ENCODE assay signal across 11 cellular contexts in genomic region chr2:202109737-202110184, GRCh38. TPM values are rescaled to one million over a fixed set of nuclear protein-coding genes. Genes with fewer than 3 reads are reported as not detected.
DNase-seq lines count a peak whose midpoint lies in the region; ATAC-seq and TF ChIP-seq lines count a peak whose summit lies in the region.
"Had no signal": no experiment of that assay in that cellular context is flagged by ENCODE, and none has a peak within 500 bp of the region (broad histone marks: within the 10 kb centered on the region; RNA-seq: fewer than 3 reads in every experiment).

No MANE protein-coding gene starts in this region.

- intact Hi-C loops in ovary (cut with DNase I): loop anchor here in 1 of 4 donors (10.0 kb wide), 1 partner anchor 55 kb away; no protein-coding TSS in a partner anchor

- no peaks in the 10 kb centered on the region for H3K27me3 ChIP-seq in SJCRH30
- no peaks in the 10 kb centered on the region for H3K27me3 ChIP-seq in ovary

- no peak overlapping the region for H3K4me3 Mint-ChIP-seq in activated naive CD8-positive, alpha-beta T cell treated with anti-CD3 and anti-CD28 coated beads, Interleukin-2, amount 50 U/mL, for 24 hours
- H3K4me3 Mint-ChIP-seq: activated naive CD8-positive, alpha-beta T cell had no signal

- H3K4me1 ChIP-seq in SJCRH30: peaks cover 22% of the 10 kb centered on the region
- no peaks in the 10 kb centered on the region for H3K4me1 ChIP-seq in ovary (ENCODE audit: insufficient read depth)

- H3K4me1 Mint-ChIP-seq in activated naive CD8-positive, alpha-beta T cell treated with anti-CD3 and anti-CD28 coated beads, Interleukin-2, amount 50 U/mL, for 24 hours: no peaks in the 10 kb centered on the region

- H3K4me3 ChIP-seq in SJCRH30: no peak overlapping the region
- no peak overlapping the region for H3K4me3 ChIP-seq in fibroblast of villous mesenchyme (ENCODE audit: low read depth, low read length)
- H3K4me3 ChIP-seq in ovary: no peak overlapping the region

- TF ChIP-seq CTCF in fibroblast of villous mesenchyme (IDR thresholded peaks at IDR 0.05; ENCODE audit: insufficient read depth, low read depth, low read length) (no peak), ovary (IDR thresholded peaks at IDR 0.05) (no peak)

- H3K36me3 ChIP-seq in SJCRH30 (no peaks in the 10 kb centered on the region), ovary (no peaks in the 10 kb centered on the region)

- no peaks in the 10 kb centered on the region for H3K9me3 Mint-ChIP-seq in activated naive CD8-positive, alpha-beta T cell treated with anti-CD3 and anti-CD28 coated beads, Interleukin-2, amount 50 U/mL, for 24 hours

- peaks cover 7% of the 10 kb centered on the region for H3K27me3 Mint-ChIP-seq in activated naive CD8-positive, alpha-beta T cell treated with anti-CD3 and anti-CD28 coated beads, Interleukin-2, amount 50 U/mL, for 24 hours

- H3K9me3 ChIP-seq in SJCRH30 (replicated peaks) (no peaks in the 10 kb centered on the region), ovary (no peaks in the 10 kb centered on the region)

- H3K27ac Mint-ChIP-seq in activated naive CD8-positive, alpha-beta T cell treated with anti-CD3 and anti-CD28 coated beads, Interleukin-2, amount 50 U/mL, for 24 hours: no peak overlapping the region
- H3K27ac Mint-ChIP-seq: activated naive CD8-positive, alpha-beta T cell had no signal

- WGBS in ovary, 3 donors: 50 to 67% (median 51%) methylated on average over 5 of the region's 5 CpGs

- no peak for ATAC-seq in activated naive CD8-positive, alpha-beta T cell treated with anti-CD3 and anti-CD28 coated beads, Interleukin-2, amount 50 U/mL, for 24 hours

- TF ChIP-seq POLR2A in ovary (IDR thresholded peaks at IDR 0.05): no peak

- DNase-seq in ELF-1 (ENCODE audit: low read depth, low spot score): peak; percentile 65
- DNase-seq in SJCRH30: peak; percentile 32 to 53
- peak; percentile 34 for DNase-seq in fibroblast of villous mesenchyme (ENCODE audit: low read depth)
- DNase-seq in ovary: peak in 3 of 5 donors; percentile 40 to 55 (median 52)
- no peak for DNase-seq in activated naive CD8-positive, alpha-beta T cell treated with anti-CD3 and anti-CD28 coated beads, Interleukin-2, amount 50 U/mL, for 24 hours
- no peak for DNase-seq in AML-193 (lab: John Stamatoyannopoulos, UW)
- no peak for DNase-seq in amygdala (lab: John Stamatoyannopoulos, UW)
- DNase-seq in NK-92 treated with Interleukin-12 subunit alpha and Interleukin-12 subunit beta, amount 100 ng/mL, for 24 hours (lab: John Stamatoyannopoulos, UW): no peak
- DNase-seq: KG1 had no signal

- TF ChIP-seq EP300 in ovary (IDR thresholded peaks at IDR 0.05): no peak

- no peaks in the 10 kb centered on the region for H3K36me3 Mint-ChIP-seq in activated naive CD8-positive, alpha-beta T cell treated with anti-CD3 and anti-CD28 coated beads, Interleukin-2, amount 50 U/mL, for 24 hours (ENCODE audit: low read depth)
- H3K36me3 Mint-ChIP-seq: activated naive CD8-positive, alpha-beta T cell had no signal

- H3K27ac ChIP-seq in SJCRH30 (no peak overlapping the region), ovary (no peak overlapping the region)

RNA-seq across cellular contexts. Expression of gene KIAA2012, which starts 36.7 kb away (rescaled TPM):
- 0.08 TPM in 1 of 2 replicates, not detected in the other for total RNA-seq in SJCRH30 (2014; rRNA removed; shearing (Covaris generic))
- total RNA-seq in fibroblast of villous mesenchyme: under 0.01 TPM in 2 replicates
- 1 to 10 TPM in 1 of 7 donors, under 1 TPM in 4, not detected in 2; 0.24 to 5.2 (median 0.60) TPM for total RNA-seq in ovary
- under 1 TPM; 0.05 to 0.10 TPM for polyA plus RNA-seq in ovary
- total RNA-seq: glomerular endothelial cell had no signal

Comparison
In these comparisons a context has a peak if more than half of its experiments do, and no peak if none do; other contexts are left out.
1. DNase-seq: peak in ELF-1 (single experiment), SJCRH30 (2 of 2), fibroblast of villous mesenchyme (single experiment) and ovary (3 of 5); none in activated naive CD8-positive, alpha-beta T cell treated with anti-CD3 and anti-CD28 coated beads, Interleukin-2, amount 50 U/mL, for 24 hours (single experiment), AML-193 (0 of 2), amygdala (0 of 56) and NK-92 treated with Interleukin-12 subunit alpha and Interleukin-12 subunit beta, amount 100 ng/mL, for 24 hours (single experiment).